Comparison of ENCODE assay signal across 10 cellular contexts in genomic region chr1:22711071-22711470, GRCh38. TPM values are rescaled to one million over a fixed set of nuclear protein-coding genes. Genes with fewer than 3 reads are reported as not detected.
A peak's percentile ranks its signal among the peaks of the same experiment; 100 is the strongest.
DNase-seq lines count a peak whose midpoint lies in the region; ATAC-seq, FAIRE-seq and TF ChIP-seq lines count a peak whose summit lies in the region.
"Had no signal": no experiment of that assay in that cellular context is flagged by ENCODE, and none has a peak within 500 bp of the region (broad histone marks: within the 10 kb centered on the region; RNA-seq: fewer than 3 reads in every experiment).

No MANE protein-coding gene starts in this region.

- WGBS in heart right ventricle, 2 donors = 0 to 1% methylated on average over 32 to 60 of the region's 60 CpGs
- no CpG with 5 or more reads among the region's 60 CpGs for WGBS in right lobe of liver (ENCODE audit: insufficient coverage, low coverage, low lambda C conversion rate, missing lambda C conversion rate)

- TF ChIP-seq CTCF in heart right ventricle (IDR thresholded peaks at IDR 0.05) = no peak
- no peak for TF ChIP-seq CTCF in astrocyte of the cerebellum (IDR thresholded peaks at IDR 0.05; ENCODE audit: low read depth, low read length, missing control alignments)
- TF ChIP-seq CTCF in right lobe of liver (IDR thresholded peaks at IDR 0.05) = no peak

- intact Hi-C loops in heart right ventricle (cut with DNase I) = no loop called here
- intact Hi-C loops in Right ventricle myocardium superior (cut with DNase I) = no loop called here
- intact Hi-C loops in right lobe of liver (cut with DNase I) = no loop called here

- no peak for DNase-seq in heart right ventricle
- DNase-seq in Right ventricle myocardium superior = no peak
- no peak for DNase-seq in astrocyte of the cerebellum (ENCODE audit: low read depth)
- DNase-seq in right lobe of liver = no peak
- DNase-seq in urothelium cell line (ENCODE audit: low spot score) = peak; percentile 33
- no peak for DNase-seq in DMS114 treated with DMSO at 0.1 percent for 48 hours (lab: John Stamatoyannopoulos, UW; ENCODE audit: unreplicated experiment)
- DNase-seq in dermis blood vessel endothelial cell = no peak

- TF ChIP-seq POLR2A in right lobe of liver (IDR thresholded peaks at IDR 0.05) = no peak

- in situ Hi-C loops in astrocyte of the cerebellum (cut with HindIII; ENCODE audit: low sequenced_read_pairs) = loop anchor here (25.0 kb wide), 1 partner anchor 176 kb away; no protein-coding TSS in a partner anchor

- no peak overlapping the region for H3K27ac ChIP-seq in heart right ventricle
- H3K27ac ChIP-seq in right lobe of liver = no peak overlapping the region
- H3K27ac ChIP-seq: KMS-11 had no signal

- H3K4me3 ChIP-seq in heart right ventricle (peak overlapping the region in 9 of 10 donors; percentile 38 to 58 (median 46)), astrocyte of the cerebellum (ENCODE audit: low read depth, low read length) (peak overlapping the region; percentile 55), right lobe of liver (peak overlapping the region in 2 of 3 donors; percentile 20 to 29)

- H3K27me3 ChIP-seq in heart right ventricle (peaks cover 0 to 55% (median 42%) of the 10 kb centered on the region in 7 donors), right lobe of liver (no peaks in the 10 kb centered on the region)

- no peaks in the 10 kb centered on the region for H3K9me3 ChIP-seq in heart right ventricle
- H3K9me3 ChIP-seq in right lobe of liver = no peaks in the 10 kb centered on the region

- H3K4me1 ChIP-seq in heart right ventricle (peaks cover 0 to 38% (median 8%) of the 10 kb centered on the region in 9 donors), right lobe of liver (peaks cover 0 to 11% (median 0%) of the 10 kb centered on the region in 4 donors)

- FAIRE-seq in urothelium cell line (lab: Jason Lieb, UNC) = no peak

- no peak for ATAC-seq in heart right ventricle
- no peak for ATAC-seq in Right ventricle myocardium superior (ENCODE audit: poor library complexity)
- no peak for ATAC-seq in right lobe of liver
- ATAC-seq in GM19467 (IDR thresholded peaks at IDR 0.05; ENCODE audit: unreplicated experiment) = no peak

- H3K36me3 ChIP-seq in heart right ventricle (no peaks in the 10 kb centered on the region), right lobe of liver (no peaks in the 10 kb centered on the region)

RNA-seq across cellular contexts. Expression of gene EPHB2, which starts 0.4 kb away (rescaled TPM):
- total RNA-seq in heart right ventricle (1 to 10 TPM in 4 of 10 donors, under 1 TPM in 6; 0.34 to 5.0 (median 0.85) TPM), Right ventricle myocardium superior (2.7 TPM), right lobe of liver (1 to 10 TPM in 2 of 6 experiments, under 1 TPM in 4; 0.24 to 1.8 (median 0.62) TPM), dermis blood vessel endothelial cell (35.1 and 42.3 TPM in 2 replicates)
- 1 to 10 TPM in 1 of 2 donors, under 1 TPM in 1; 0.15 to 1.5 TPM for polyA plus RNA-seq in heart right ventricle
- total RNA-seq: T-helper 1 cell treated with Interleukin-12 subunit alpha and Interleukin-12 subunit beta and Interleukin-4 antibody, amounts not matched to agents 30 ng/mL and 1 ng/mL, for 36 hours had no signal

RNA-seq across cellular contexts. Expression of gene C1QB, which starts 58.0 kb away (rescaled TPM):
- total RNA-seq in heart right ventricle (100 to 1,000 TPM in 2 of 10 donors, 10 to 100 TPM in 8; 10.0 to 367 (median 21.8) TPM), Right ventricle myocardium superior (130 TPM), right lobe of liver (100 to 1,000 TPM in 4 of 6 experiments, 10 to 100 TPM in 2; 69.8 to 330 (median 152) TPM), dermis blood vessel endothelial cell (not detected in 2 replicates)
- polyA plus RNA-seq in heart right ventricle = 100 to 1,000 TPM in 1 of 2 donors, 10 to 100 TPM in 1; 32.3 to 100 TPM
- total RNA-seq: T-helper 1 cell treated with Interleukin-12 subunit alpha and Interleukin-12 subunit beta and Interleukin-4 antibody, amounts not matched to agents 30 ng/mL and 1 ng/mL, for 36 hours had no signal

Comparison
In these comparisons a context has a peak if more than half of its experiments do, and no peak if none do; other contexts are left out.
1. RNA of gene C1QB, which starts 58.0 kb away (total RNA-seq): 69.8 to 330 TPM in right lobe of liver, 130 TPM in Right ventricle myocardium superior (single experiment) and 10.0 to 367 TPM in heart right ventricle; not detected in dermis blood vessel endothelial cell; every median in the first group is over 10 times any median in the second.
2. Peak in every context shown above with its lines, with median percentiles within 50 percentile points of each other: H3K4me3 ChIP-seq.